Comparison of ENCODE assay signal across 10 cellular contexts in genomic region chr2:8472545-8473361, GRCh38.
DNase-seq lines count a peak whose midpoint lies in the region; ATAC-seq, FAIRE-seq and TF ChIP-seq lines count a peak whose summit lies in the region.
"Had no signal": no experiment of that assay in that cellular context is flagged by ENCODE, and none has a peak within 500 bp of the region (broad histone marks: within the 10 kb centered on the region; RNA-seq: fewer than 3 reads in every experiment).

No MANE protein-coding gene starts in this region.

- H3K36me3 Mint-ChIP-seq in T-helper 2 cell treated with Interferon-gamma antibody and Interleukin-4, amounts not matched to agents 5 μg/mL and 100 μg/mL, for 36 hours (ENCODE audit: low read depth), result peaks cover 28% of the 10 kb centered on the region
- H3K36me3 Mint-ChIP-seq in nephron progenitor cell (ENCODE audit: low read depth), result no peaks in the 10 kb centered on the region

- TF ChIP-seq CTCF in nephron progenitor cell (IDR thresholded peaks at IDR 0.05), result no peak

- H3K4me1 Mint-ChIP-seq in T-helper 2 cell treated with Interferon-gamma antibody and Interleukin-4, amounts not matched to agents 5 μg/mL and 100 μg/mL, for 36 hours (ENCODE audit: low read depth), result peaks cover 71% of the 10 kb centered on the region
- peaks cover 4% of the 10 kb centered on the region for H3K4me1 Mint-ChIP-seq in nephron progenitor cell

- H3K9me3 Mint-ChIP-seq in T-helper 2 cell treated with Interferon-gamma antibody and Interleukin-4, amounts not matched to agents 5 μg/mL and 100 μg/mL, for 36 hours, result peaks cover 16% of the 10 kb centered on the region
- no peaks in the 10 kb centered on the region for H3K9me3 Mint-ChIP-seq in nephron progenitor cell

- no peak for TF ChIP-seq POLR2A in H54 (IDR thresholded peaks at IDR 0.05; ENCODE audit: low read depth, low read length)

- H3K27me3 Mint-ChIP-seq in T-helper 2 cell treated with Interferon-gamma antibody and Interleukin-4, amounts not matched to agents 5 μg/mL and 100 μg/mL, for 36 hours (ENCODE audit: low read depth), result no peaks in the 10 kb centered on the region
- H3K27me3 Mint-ChIP-seq in nephron progenitor cell (ENCODE audit: low read depth, poor library complexity), result peaks cover 8% of the 10 kb centered on the region

- H3K27ac Mint-ChIP-seq in T-helper 2 cell treated with Interferon-gamma antibody and Interleukin-4, amounts not matched to agents 5 μg/mL and 100 μg/mL, for 36 hours, result peak overlapping the region; percentile 84
- no peak overlapping the region for H3K27ac Mint-ChIP-seq in nephron progenitor cell

- FAIRE-seq in H54 (lab: Jason Lieb, UNC), result no peak

- peak; percentile 67 for ATAC-seq in HG03064 (IDR thresholded peaks at IDR 0.05; ENCODE audit: low read depth, unreplicated experiment)
- peak; percentile 33 for ATAC-seq in stimulated activated naive CD8-positive, alpha-beta T cell treated with anti-CD3 and anti-CD28 coated beads, Interleukin-15, Interleukin-2, amounts not matched to agents 100 U/mL and 50 U/mL, for 24 hours

- DNase-seq in activated effector memory CD4-positive, alpha-beta T cell treated with anti-CD3 and anti-CD28 coated beads, Interleukin-2, amount 50 U/mL, for 16 hours, result peak; percentile 60
- DNase-seq in activated effector memory CD4-positive, alpha-beta T cell treated with Interleukin-2 at 50 U/mL for 16 hours, result no peak
- DNase-seq in T-helper 2 cell treated with Interferon-gamma antibody and Interleukin-4, amounts not matched to agents 5 μg/mL and 100 μg/mL, for 36 hours (ENCODE audit: low spot score), result peak; percentile 27
- no peak for DNase-seq in stimulated activated naive CD8-positive, alpha-beta T cell treated with anti-CD3 and anti-CD28 coated beads, Interleukin-15, Interleukin-2, amounts not matched to agents 100 U/mL and 50 U/mL, for 24 hours
- DNase-seq in activated gamma-delta T cell (lab: John Stamatoyannopoulos, UW), result no peak
- DNase-seq in H54 (ENCODE audit: insufficient read length, low spot score), result no peak
- DNase-seq in nephron progenitor cell, result no peak
- DNase-seq: colonic mucosa; stimulated activated CD4-positive, alpha-beta T cell treated with anti-CD3 and anti-CD28 coated beads, Interleukin-4, amount 100 ng/mL, for 24 hours had no signal

- H3K4me3 Mint-ChIP-seq in T-helper 2 cell treated with Interferon-gamma antibody and Interleukin-4, amounts not matched to agents 5 μg/mL and 100 μg/mL, for 36 hours, result peak overlapping the region; percentile 58
- no peak overlapping the region for H3K4me3 Mint-ChIP-seq in nephron progenitor cell

Comparison
In these comparisons a context has a peak if more than half of its experiments do, and no peak if none do; other contexts are left out.
1. DNase-seq: peak in activated effector memory CD4-positive, alpha-beta T cell treated with anti-CD3 and anti-CD28 coated beads, Interleukin-2, amount 50 U/mL, for 16 hours (single experiment) and T-helper 2 cell treated with Interferon-gamma antibody and Interleukin-4, amounts not matched to agents 5 μg/mL and 100 μg/mL, for 36 hours (single experiment); none in activated effector memory CD4-positive, alpha-beta T cell treated with Interleukin-2 at 50 U/mL for 16 hours (single experiment), stimulated activated naive CD8-positive, alpha-beta T cell treated with anti-CD3 and anti-CD28 coated beads, Interleukin-15, Interleukin-2, amounts not matched to agents 100 U/mL and 50 U/mL, for 24 hours (single experiment), activated gamma-delta T cell (single experiment), H54 (single experiment) and nephron progenitor cell (single experiment).